ENCODE assay signal across 1 cellular context in the genomic region with DNA sequence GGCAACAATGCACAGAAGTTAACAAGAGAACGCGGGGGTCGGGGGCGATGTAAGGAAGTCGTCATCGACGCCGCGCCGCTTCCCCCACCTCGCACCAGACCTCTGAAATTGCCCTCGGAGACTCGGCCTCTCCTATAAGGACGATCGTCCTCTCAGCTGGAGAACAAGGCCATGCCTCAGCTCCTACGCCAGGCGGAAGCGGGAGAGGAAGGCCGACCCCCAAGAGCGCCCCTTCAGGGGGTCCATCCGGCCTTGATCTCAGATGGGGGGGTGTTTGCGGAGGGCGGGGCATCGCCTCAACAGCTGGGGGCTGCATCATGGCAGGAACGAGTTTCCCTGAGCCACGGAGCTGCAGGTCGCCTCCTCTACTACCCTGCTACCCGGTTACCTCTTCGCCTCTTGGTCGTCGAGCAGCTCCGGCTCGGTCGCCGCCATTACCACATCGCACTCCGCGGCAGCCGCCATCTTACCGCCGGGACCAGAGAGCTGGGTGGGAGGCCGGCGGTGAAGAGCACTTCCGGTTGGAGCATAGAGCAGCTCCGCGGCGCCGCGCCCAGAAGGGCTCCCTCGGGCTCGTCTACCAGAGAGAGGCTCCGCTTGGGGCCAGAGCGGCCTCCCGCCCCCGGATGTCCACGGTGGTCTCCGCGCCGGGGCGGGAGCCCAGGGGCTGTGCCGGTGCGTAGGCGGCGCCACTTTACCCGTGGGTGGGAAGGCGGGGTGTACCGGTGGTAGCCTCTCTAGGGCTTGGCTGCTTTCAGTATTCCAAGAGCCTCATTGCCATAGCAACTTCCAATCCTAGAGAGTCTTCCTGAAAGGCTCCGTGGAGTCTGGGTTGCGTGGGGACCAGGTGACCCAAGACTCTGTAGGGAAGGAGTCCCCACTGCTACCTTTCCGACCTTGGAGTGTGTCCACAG.
TF ChIP-seq lines count a peak whose summit lies in the region.

A gene with protein sequence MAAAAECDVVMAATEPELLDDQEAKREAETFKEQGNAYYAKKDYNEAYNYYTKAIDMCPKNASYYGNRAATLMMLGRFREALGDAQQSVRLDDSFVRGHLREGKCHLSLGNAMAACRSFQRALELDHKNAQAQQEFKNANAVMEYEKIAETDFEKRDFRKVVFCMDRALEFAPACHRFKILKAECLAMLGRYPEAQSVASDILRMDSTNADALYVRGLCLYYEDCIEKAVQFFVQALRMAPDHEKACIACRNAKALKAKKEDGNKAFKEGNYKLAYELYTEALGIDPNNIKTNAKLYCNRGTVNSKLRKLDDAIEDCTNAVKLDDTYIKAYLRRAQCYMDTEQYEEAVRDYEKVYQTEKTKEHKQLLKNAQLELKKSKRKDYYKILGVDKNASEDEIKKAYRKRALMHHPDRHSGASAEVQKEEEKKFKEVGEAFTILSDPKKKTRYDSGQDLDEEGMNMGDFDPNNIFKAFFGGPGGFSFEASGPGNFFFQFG (minus strand): TSS at position 488 of the 914 bp plus-strand sequence. CDS start 23 bp downstream, at position 465.

TF ChIP-seq in HepG2, 621 proteins besides CTCF, POLR2A, EP300 and RAD21 (continued from another document and continues in another):
- TF ChIP-seq, protein P1, sequence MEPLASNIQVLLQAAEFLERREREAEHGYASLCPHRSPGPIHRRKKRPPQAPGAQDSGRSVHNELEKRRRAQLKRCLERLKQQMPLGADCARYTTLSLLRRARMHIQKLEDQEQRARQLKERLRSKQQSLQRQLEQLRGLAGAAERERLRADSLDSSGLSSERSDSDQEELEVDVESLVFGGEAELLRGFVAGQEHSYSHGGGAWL (CRISPR knock-in tag; IDR thresholded peaks at IDR 0.05), result peak; percentile 83
- TF ChIP-seq ZSCAN20 (CRISPR knock-in tag; IDR thresholded peaks at IDR 0.05; ENCODE audit: borderline replicate concordance) (peak; percentile 77; the same call in 1 of the 2 replicates), IRF2 (CRISPR knock-in tag; IDR thresholded peaks at IDR 0.05) (peak; percentile 95), ZNF570 (CRISPR knock-in tag; IDR thresholded peaks at IDR 0.05; ENCODE audit: borderline replicate concordance) (peak; percentile 78; the same call in 1 of the 2 replicates), ZNF737 (CRISPR knock-in tag; IDR thresholded peaks at IDR 0.05; ENCODE audit: borderline replicate concordance) (peak; percentile 97), AGO2 (optimal IDR thresholded peaks at IDR 0.05; ENCODE audit: low read depth, low read length) (peak; percentile 89), TARDBP (CRISPR knock-in tag; IDR thresholded peaks at IDR 0.05) (peak; percentile 94), ZSCAN31 (CRISPR knock-in tag; IDR thresholded peaks at IDR 0.05; ENCODE audit: low read depth) (peak; percentile 66; the same call in 1 of the 2 replicates), ZSCAN22 (CRISPR knock-in tag; IDR thresholded peaks at IDR 0.05) (peak; percentile 74; the same call in 1 of the 2 replicates), DR1 (CRISPR knock-in tag; IDR thresholded peaks at IDR 0.05) (peak; percentile 85), ZNF557 (CRISPR knock-in tag; IDR thresholded peaks at IDR 0.05) (0 out of 2 replicates have a peak, but pooled peaks have one; percentile 21), IKZF1 (IDR thresholded peaks at IDR 0.05) (no peak), MIXL1 (CRISPR knock-in tag; IDR thresholded peaks at IDR 0.05) (peak; percentile 55; the same call in 1 of the 2 replicates), RNF2 (conservative IDR thresholded peaks at IDR 0.05; ENCODE audit: low read depth) (no peak), ZNF773 (CRISPR knock-in tag; IDR thresholded peaks at IDR 0.05; ENCODE audit: borderline replicate concordance) (peak; percentile 88; the same call in 1 of the 2 replicates), ZNF674 (CRISPR knock-in tag; IDR thresholded peaks at IDR 0.05; ENCODE audit: low read depth) (0 out of 2 replicates have a peak, but pooled peaks have one; percentile 68), ZNF468 (CRISPR knock-in tag; IDR thresholded peaks at IDR 0.05) (no peak), SP1 (IDR thresholded peaks at IDR 0.05) (no peak), SP1 (CRISPR knock-in tag; IDR thresholded peaks at IDR 0.05) (peak; percentile 76), ZNF230 (CRISPR knock-in tag; IDR thresholded peaks at IDR 0.05) (peak; percentile 96), ZKSCAN1 (IDR thresholded peaks at IDR 0.05; ENCODE audit: low read length) (0 out of 2 replicates have a peak, but pooled peaks have one; percentile 7), MBD4 (IDR thresholded peaks at IDR 0.05; ENCODE audit: borderline replicate concordance, low read length) (no peak), PAX8 (CRISPR knock-in tag; IDR thresholded peaks at IDR 0.05; ENCODE audit: borderline replicate concordance) (peak; percentile 87)
- TF ChIP-seq, protein P2, sequence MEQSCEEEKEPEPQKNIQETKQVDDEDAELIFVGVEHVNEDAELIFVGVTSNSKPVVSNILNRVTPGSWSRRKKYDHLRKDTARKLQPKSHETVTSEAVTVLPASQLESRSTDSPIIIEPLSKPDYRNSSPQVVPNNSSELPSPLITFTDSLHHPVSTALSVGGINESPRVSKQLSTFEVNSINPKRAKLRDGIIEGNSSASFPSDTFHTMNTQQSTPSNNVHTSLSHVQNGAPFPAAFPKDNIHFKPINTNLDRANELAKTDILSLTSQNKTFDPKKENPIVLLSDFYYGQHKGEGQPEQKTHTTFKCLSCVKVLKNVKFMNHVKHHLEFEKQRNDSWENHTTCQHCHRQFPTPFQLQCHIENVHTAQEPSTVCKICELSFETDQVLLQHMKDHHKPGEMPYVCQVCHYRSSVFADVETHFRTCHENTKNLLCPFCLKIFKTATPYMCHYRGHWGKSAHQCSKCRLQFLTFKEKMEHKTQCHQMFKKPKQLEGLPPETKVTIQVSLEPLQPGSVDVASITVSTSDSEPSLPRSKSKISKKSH (CRISPR knock-in tag; IDR thresholded peaks at IDR 0.05; ENCODE audit: borderline replicate concordance), result peak; percentile 95; the same call in 1 of the 2 replicates
- TF ChIP-seq, protein P3, sequence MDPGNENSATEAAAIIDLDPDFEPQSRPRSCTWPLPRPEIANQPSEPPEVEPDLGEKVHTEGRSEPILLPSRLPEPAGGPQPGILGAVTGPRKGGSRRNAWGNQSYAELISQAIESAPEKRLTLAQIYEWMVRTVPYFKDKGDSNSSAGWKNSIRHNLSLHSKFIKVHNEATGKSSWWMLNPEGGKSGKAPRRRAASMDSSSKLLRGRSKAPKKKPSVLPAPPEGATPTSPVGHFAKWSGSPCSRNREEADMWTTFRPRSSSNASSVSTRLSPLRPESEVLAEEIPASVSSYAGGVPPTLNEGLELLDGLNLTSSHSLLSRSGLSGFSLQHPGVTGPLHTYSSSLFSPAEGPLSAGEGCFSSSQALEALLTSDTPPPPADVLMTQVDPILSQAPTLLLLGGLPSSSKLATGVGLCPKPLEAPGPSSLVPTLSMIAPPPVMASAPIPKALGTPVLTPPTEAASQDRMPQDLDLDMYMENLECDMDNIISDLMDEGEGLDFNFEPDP (CRISPR knock-in tag; conservative IDR thresholded peaks at IDR 0.05), result 0 out of 2 replicates have a peak, but pooled peaks have one; percentile 70
- TF ChIP-seq, protein P4, sequence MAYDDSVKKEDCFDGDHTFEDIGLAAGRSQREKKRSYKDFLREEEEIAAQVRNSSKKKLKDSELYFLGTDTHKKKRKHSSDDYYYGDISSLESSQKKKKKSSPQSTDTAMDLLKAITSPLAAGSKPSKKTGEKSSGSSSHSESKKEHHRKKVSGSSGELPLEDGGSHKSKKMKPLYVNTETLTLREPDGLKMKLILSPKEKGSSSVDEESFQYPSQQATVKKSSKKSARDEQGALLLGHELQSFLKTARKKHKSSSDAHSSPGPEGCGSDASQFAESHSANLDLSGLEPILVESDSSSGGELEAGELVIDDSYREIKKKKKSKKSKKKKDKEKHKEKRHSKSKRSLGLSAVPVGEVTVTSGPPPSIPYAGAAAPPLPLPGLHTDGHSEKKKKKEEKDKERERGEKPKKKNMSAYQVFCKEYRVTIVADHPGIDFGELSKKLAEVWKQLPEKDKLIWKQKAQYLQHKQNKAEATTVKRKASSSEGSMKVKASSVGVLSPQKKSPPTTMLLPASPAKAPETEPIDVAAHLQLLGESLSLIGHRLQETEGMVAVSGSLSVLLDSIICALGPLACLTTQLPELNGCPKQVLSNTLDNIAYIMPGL (CRISPR knock-in tag; IDR thresholded peaks at IDR 0.05; ENCODE audit: borderline replicate concordance in 1 of 2, low read depth in 1 of 2), result peak; percentile 95 to 96; a peak in 3 of 4 replicates
- TF ChIP-seq, protein P5, sequence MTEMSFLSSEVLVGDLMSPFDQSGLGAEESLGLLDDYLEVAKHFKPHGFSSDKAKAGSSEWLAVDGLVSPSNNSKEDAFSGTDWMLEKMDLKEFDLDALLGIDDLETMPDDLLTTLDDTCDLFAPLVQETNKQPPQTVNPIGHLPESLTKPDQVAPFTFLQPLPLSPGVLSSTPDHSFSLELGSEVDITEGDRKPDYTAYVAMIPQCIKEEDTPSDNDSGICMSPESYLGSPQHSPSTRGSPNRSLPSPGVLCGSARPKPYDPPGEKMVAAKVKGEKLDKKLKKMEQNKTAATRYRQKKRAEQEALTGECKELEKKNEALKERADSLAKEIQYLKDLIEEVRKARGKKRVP (CRISPR knock-in tag; IDR thresholded peaks at IDR 0.05), result 0 out of 4 replicates have a peak, but pooled peaks of 1 of the 2 experiments have one; percentile 9
- TF ChIP-seq, protein P6, sequence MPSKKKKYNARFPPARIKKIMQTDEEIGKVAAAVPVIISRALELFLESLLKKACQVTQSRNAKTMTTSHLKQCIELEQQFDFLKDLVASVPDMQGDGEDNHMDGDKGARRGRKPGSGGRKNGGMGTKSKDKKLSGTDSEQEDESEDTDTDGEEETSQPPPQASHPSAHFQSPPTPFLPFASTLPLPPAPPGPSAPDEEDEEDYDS (CRISPR knock-in tag; IDR thresholded peaks at IDR 0.05), result peak; percentile 79
- TF ChIP-seq, protein P7, sequence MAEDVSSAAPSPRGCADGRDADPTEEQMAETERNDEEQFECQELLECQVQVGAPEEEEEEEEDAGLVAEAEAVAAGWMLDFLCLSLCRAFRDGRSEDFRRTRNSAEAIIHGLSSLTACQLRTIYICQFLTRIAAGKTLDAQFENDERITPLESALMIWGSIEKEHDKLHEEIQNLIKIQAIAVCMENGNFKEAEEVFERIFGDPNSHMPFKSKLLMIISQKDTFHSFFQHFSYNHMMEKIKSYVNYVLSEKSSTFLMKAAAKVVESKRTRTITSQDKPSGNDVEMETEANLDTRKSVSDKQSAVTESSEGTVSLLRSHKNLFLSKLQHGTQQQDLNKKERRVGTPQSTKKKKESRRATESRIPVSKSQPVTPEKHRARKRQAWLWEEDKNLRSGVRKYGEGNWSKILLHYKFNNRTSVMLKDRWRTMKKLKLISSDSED (CRISPR knock-in tag; IDR thresholded peaks at IDR 0.05), result no peak
- TF ChIP-seq, protein P8, sequence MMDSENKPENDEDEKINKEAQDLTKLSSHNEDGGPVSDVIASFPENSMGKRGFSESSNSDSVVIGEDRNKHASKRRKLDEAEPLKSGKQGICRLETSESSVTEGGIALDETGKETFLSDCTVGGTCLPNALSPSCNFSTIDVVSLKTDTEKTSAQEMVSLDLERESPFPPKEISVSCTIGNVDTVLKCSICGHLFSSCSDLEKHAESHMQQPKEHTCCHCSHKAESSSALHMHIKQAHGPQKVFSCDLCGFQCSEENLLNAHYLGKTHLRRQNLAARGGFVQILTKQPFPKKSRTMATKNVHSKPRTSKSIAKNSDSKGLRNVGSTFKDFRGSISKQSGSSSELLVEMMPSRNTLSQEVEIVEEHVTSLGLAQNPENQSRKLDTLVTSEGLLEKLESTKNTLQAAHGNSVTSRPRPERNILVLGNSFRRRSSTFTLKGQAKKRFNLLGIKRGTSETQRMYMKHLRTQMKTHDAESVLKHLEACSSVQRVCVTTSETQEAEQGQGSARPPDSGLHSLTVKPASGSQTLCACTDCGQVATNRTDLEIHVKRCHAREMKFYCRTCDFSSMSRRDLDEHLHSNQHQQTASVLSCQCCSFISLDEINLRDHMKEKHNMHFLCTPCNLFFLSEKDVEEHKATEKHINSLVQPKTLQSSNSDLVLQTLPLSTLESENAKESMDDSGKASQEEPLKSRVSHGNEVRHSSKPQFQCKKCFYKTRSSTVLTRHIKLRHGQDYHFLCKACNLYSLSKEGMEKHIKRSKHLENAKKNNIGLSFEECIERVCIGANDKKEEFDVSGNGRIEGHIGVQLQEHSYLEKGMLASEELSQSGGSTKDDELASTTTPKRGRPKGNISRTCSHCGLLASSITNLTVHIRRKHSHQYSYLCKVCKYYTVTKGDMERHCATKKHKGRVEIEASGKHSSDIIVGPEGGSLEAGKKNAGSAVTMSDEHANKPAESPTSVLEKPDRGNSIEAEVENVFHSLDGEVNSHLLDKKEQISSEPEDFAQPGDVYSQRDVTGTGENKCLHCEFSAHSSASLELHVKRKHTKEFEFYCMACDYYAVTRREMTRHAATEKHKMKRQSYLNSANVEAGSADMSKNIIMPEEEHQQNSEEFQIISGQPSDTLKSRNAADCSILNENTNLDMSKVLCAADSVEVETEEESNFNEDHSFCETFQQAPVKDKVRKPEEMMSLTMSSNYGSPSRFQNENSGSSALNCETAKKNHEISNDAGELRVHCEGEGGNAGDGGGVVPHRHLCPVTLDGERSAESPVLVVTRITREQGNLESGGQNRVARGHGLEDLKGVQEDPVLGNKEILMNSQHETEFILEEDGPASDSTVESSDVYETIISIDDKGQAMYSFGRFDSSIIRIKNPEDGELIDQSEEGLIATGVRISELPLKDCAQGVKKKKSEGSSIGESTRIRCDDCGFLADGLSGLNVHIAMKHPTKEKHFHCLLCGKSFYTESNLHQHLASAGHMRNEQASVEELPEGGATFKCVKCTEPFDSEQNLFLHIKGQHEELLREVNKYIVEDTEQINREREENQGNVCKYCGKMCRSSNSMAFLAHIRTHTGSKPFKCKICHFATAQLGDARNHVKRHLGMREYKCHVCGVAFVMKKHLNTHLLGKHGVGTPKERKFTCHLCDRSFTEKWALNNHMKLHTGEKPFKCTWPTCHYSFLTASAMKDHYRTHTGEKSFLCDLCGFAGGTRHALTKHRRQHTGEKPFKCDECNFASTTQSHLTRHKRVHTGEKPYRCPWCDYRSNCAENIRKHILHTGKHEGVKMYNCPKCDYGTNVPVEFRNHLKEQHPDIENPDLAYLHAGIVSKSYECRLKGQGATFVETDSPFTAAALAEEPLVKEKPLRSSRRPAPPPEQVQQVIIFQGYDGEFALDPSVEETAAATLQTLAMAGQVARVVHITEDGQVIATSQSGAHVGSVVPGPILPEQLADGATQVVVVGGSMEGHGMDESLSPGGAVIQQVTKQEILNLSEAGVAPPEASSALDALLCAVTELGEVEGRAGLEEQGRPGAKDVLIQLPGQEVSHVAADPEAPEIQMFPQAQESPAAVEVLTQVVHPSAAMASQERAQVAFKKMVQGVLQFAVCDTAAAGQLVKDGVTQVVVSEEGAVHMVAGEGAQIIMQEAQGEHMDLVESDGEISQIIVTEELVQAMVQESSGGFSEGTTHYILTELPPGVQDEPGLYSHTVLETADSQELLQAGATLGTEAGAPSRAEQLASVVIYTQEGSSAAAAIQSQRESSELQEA (CRISPR knock-in tag; IDR thresholded peaks at IDR 0.05; ENCODE audit: not compliant biosample characterization), result peak; percentile 72
- TF ChIP-seq, protein P9, sequence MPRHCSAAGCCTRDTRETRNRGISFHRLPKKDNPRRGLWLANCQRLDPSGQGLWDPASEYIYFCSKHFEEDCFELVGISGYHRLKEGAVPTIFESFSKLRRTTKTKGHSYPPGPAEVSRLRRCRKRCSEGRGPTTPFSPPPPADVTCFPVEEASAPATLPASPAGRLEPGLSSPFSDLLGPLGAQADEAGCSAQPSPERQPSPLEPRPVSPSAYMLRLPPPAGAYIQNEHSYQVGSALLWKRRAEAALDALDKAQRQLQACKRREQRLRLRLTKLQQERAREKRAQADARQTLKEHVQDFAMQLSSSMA (CRISPR knock-in tag; IDR thresholded peaks at IDR 0.05), result peak; percentile 90
- TF ChIP-seq, protein P10, sequence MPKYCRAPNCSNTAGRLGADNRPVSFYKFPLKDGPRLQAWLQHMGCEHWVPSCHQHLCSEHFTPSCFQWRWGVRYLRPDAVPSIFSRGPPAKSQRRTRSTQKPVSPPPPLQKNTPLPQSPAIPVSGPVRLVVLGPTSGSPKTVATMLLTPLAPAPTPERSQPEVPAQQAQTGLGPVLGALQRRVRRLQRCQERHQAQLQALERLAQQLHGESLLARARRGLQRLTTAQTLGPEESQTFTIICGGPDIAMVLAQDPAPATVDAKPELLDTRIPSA (CRISPR knock-in tag; IDR thresholded peaks at IDR 0.05; ENCODE audit: borderline replicate concordance), result peak; percentile 45; the same call in 1 of the 2 replicates
